ENCODE assay signal across 13 cellular contexts in genomic region chr2:19893520-19894134, GRCh38. TPM values are rescaled to one million over a fixed set of nuclear protein-coding genes. Genes with fewer than 3 reads are reported as not detected.
DNase-seq lines count a peak whose midpoint lies in the region; ATAC-seq and TF ChIP-seq lines count a peak whose summit lies in the region.
"Had no signal": no experiment of that assay in that cellular context is flagged by ENCODE, and none has a peak within 500 bp of the region (broad histone marks: within the 10 kb centered on the region; RNA-seq: fewer than 3 reads in every experiment).

No MANE protein-coding gene starts in this region.

- peak overlapping the region; percentile 25 for H3K27ac Mint-ChIP-seq in activated CD8-positive, alpha-beta memory T cell treated with anti-CD3 and anti-CD28 coated beads, Interleukin-2, amount 10 ng/mL, durations not matched to agents 7 days and 5 days

- DNase-seq in activated CD8-positive, alpha-beta memory T cell treated with anti-CD3 and anti-CD28 coated beads, Interleukin-2, amount 10 ng/mL, durations not matched to agents 7 days and 5 days = no peak
- DNase-seq in activated CD8-positive, alpha-beta memory T cell treated with anti-CD3 and anti-CD28 coated beads, Interleukin-2, amount 50 U/mL, for 4 hours = no peak
- DNase-seq in fibroblast of villous mesenchyme (ENCODE audit: low read depth) (peak; percentile 86), NOMO-1 treated with DMSO at 0.1 percent for 48 hours (lab: John Stamatoyannopoulos, UW; ENCODE audit: unreplicated experiment) (no peak), left cardiac atrium (no peak), lower leg skin (ENCODE audit: low spot score in 2 of 2) (no peak)
- DNase-seq: activated T-cell treated with anti-CD3 and anti-CD28 coated beads, Interleukin-2, amount 50 U/mL, for 48 hours; GDM1; KG1; NCI-H446 treated with DMSO at 0.1 percent for 48 hours; transverse colon had no signal

- peaks cover 28% of the 10 kb centered on the region for H3K36me3 Mint-ChIP-seq in activated CD8-positive, alpha-beta memory T cell treated with anti-CD3 and anti-CD28 coated beads, Interleukin-2, amount 10 ng/mL, durations not matched to agents 7 days and 5 days

- peaks cover 56% of the 10 kb centered on the region for H3K4me1 Mint-ChIP-seq in activated CD8-positive, alpha-beta memory T cell treated with anti-CD3 and anti-CD28 coated beads, Interleukin-2, amount 10 ng/mL, durations not matched to agents 7 days and 5 days

- no peak for TF ChIP-seq CTCF in fibroblast of villous mesenchyme (IDR thresholded peaks at IDR 0.05; ENCODE audit: insufficient read depth, low read depth, low read length)
- no peak for TF ChIP-seq CTCF in lower leg skin (IDR thresholded peaks at IDR 0.05)

- intact Hi-C loops in left cardiac atrium (cut with DNase I) = no loop called here
- intact Hi-C loops in lower leg skin (cut with DNase I; ENCODE audit: low total_unique reads) = no loop called here

- H3K4me3 Mint-ChIP-seq in activated CD8-positive, alpha-beta memory T cell treated with anti-CD3 and anti-CD28 coated beads, Interleukin-2, amount 10 ng/mL, durations not matched to agents 7 days and 5 days = no peak overlapping the region

- WGBS in lower leg skin, 2 donors = 80 to 85% methylated on average over 4 of the region's 4 CpGs

- TF ChIP-seq POLR2A in lower leg skin (IDR thresholded peaks at IDR 0.05) = no peak

- H3K4me3 ChIP-seq in fibroblast of villous mesenchyme (ENCODE audit: low read depth, low read length) (no peak overlapping the region), lower leg skin (ENCODE audit: low read depth, poor library complexity, severe bottlenecking) (no peak overlapping the region)
- H3K4me3 ChIP-seq: transverse colon had no signal

- no peak for ATAC-seq in activated CD8-positive, alpha-beta memory T cell treated with anti-CD3 and anti-CD28 coated beads, Interleukin-2, amount 10 ng/mL, durations not matched to agents 7 days and 5 days
- ATAC-seq in GM21515 (IDR thresholded peaks at IDR 0.05; ENCODE audit: unreplicated experiment) (peak; percentile 81), HG03097 (IDR thresholded peaks at IDR 0.05; ENCODE audit: low FRiP score, unreplicated experiment) (peak; percentile 40), left cardiac atrium (no peak)

- no peaks in the 10 kb centered on the region for H3K9me3 Mint-ChIP-seq in activated CD8-positive, alpha-beta memory T cell treated with anti-CD3 and anti-CD28 coated beads, Interleukin-2, amount 10 ng/mL, durations not matched to agents 7 days and 5 days (ENCODE audit: low read depth)

- H3K27me3 Mint-ChIP-seq in activated CD8-positive, alpha-beta memory T cell treated with anti-CD3 and anti-CD28 coated beads, Interleukin-2, amount 10 ng/mL, durations not matched to agents 7 days and 5 days = no peaks in the 10 kb centered on the region

- CTCF ChIA-PET in activated CD8-positive, alpha-beta memory T cell treated with anti-CD3 and anti-CD28 coated beads, Interleukin-2, amount 10 ng/mL, durations not matched to agents 7 days and 5 days (lab: Charles Lee) = no interaction called here

RNA-seq across cellular contexts. Expression of gene TTC32, which starts 8.2 kb away (rescaled TPM):
- total RNA-seq in activated CD8-positive, alpha-beta memory T cell treated with anti-CD3 and anti-CD28 coated beads, Interleukin-2, amount 10 ng/mL, durations not matched to agents 7 days and 5 days = 10 to 100 TPM; 24.5 to 37.2 TPM
- total RNA-seq in fibroblast of villous mesenchyme = 8.1 and 9.9 TPM in 2 replicates
- 1 to 10 TPM; 3.6 to 6.5 TPM for total RNA-seq in left cardiac atrium
- 10 to 100 TPM; 11.5 to 18.6 (median 14.1) TPM for total RNA-seq in lower leg skin

Comparison
In these comparisons a context has a peak if more than half of its experiments do, and no peak if none do; other contexts are left out.
1. ATAC-seq: peak in GM21515 (single experiment) and HG03097 (single experiment); none in activated CD8-positive, alpha-beta memory T cell treated with anti-CD3 and anti-CD28 coated beads, Interleukin-2, amount 10 ng/mL, durations not matched to agents 7 days and 5 days (single experiment) and left cardiac atrium (0 of 2).